In the genomic region with DNA sequence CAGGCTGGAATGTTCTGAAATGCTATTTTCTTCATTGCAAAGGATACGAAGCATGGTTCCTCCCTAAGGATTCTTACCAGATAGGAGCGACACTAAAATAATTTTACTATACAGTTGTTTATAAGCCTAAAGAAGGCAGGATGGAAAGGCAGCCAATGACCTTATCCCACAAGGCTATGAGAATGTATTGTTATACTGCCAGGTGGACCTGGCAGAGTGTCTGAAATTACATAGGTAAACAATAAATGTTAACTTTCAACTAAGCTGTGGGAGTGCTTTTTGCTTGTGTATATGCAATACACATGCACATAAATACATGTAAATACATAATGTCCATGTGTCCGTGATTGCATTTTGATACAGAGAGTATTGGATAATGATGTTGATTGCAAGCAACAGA, we compare ENCODE assay signal across 12 cellular contexts.
DNase-seq lines count a peak whose midpoint lies in the region; ATAC-seq and TF ChIP-seq lines count a peak whose summit lies in the region.
"Had no signal": no experiment of that assay in that cellular context is flagged by ENCODE, and none has a peak within 500 bp of the region (broad histone marks: within the 10 kb centered on the region; RNA-seq: fewer than 3 reads in every experiment).

No MANE protein-coding gene starts in this region.

- H3K27me3 ChIP-seq in PC-3 (ENCODE audit: low read length) (no peaks in the 10 kb centered on the region), stomach (no peaks in the 10 kb centered on the region), vagina (no peaks in the 10 kb centered on the region)

- CTCF ChIA-PET in PC-3 (lab: Charles Lee) = no interaction called here

- H2AFZ ChIP-seq in PC-3 (ENCODE audit: low read length) = no peak overlapping the region

- no peaks in the 10 kb centered on the region for H3K79me2 ChIP-seq in PC-3 (ENCODE audit: low read length)

- ATAC-seq in PC-3 = peak; percentile 59; the same call in 1 of the 2 replicates

- TF ChIP-seq POLR2A in stomach (IDR thresholded peaks at IDR 0.05) (no peak), vagina (IDR thresholded peaks at IDR 0.05) (no peak)

- no peak overlapping the region for H3K4me2 ChIP-seq in PC-3 (ENCODE audit: low read length)

- H3K4me1 ChIP-seq in PC-3 (ENCODE audit: insufficient read depth, low read length) = no peaks in the 10 kb centered on the region
- no peaks in the 10 kb centered on the region for H3K4me1 ChIP-seq in stomach
- no peaks in the 10 kb centered on the region for H3K4me1 ChIP-seq in vagina

- no TSS peak for BruUV-seq in PC-3 (replicated peaks; lab: Mats Ljungman, UMichigan)

- whole genome bisulfite sequencing in stomach, 5 donors = 29 to 63% (median 44%) methylated on average over 3 of the region's 3 CpGs

- no peak overlapping the region for H3K4me3 ChIP-seq in LNCaP clone FGC (ENCODE audit: low read depth, low read length)
- H3K4me3 ChIP-seq in PC-3 (ENCODE audit: low read length) = no peak overlapping the region
- no peak overlapping the region for H3K4me3 ChIP-seq in stomach
- H3K4me3 ChIP-seq in vagina = no peak overlapping the region

- intact Hi-C loops in PC-3 (cut with micrococcal nuclease) = no loop called here
- intact Hi-C loops in stomach (cut with DNase I; ENCODE audit: low total_unique reads) = no loop called here
- intact Hi-C loops in vagina (cut with DNase I) = no loop called here

- H4K20me1 ChIP-seq in PC-3 (ENCODE audit: low read length) = no peaks in the 10 kb centered on the region

- H3K36me3 ChIP-seq in PC-3 (ENCODE audit: low read depth, low read length) (no peaks in the 10 kb centered on the region), stomach (no peaks in the 10 kb centered on the region), vagina (no peaks in the 10 kb centered on the region)

- H3F3A ChIP-seq in PC-3 (ENCODE audit: low read length, unreplicated experiment) = no peaks in the 10 kb centered on the region

- no peak overlapping the region for H3K9ac ChIP-seq in PC-3 (ENCODE audit: low read length)

- no peaks in the 10 kb centered on the region for H3K9me2 ChIP-seq in PC-3 (replicated peaks; ENCODE audit: low read length)

- TF ChIP-seq CTCF in C4-2B (conservative IDR thresholded peaks at IDR 0.05) = no peak
- TF ChIP-seq CTCF in LNCaP clone FGC (IDR thresholded peaks at IDR 0.05; ENCODE audit: control insufficient read depth, extremely low read depth, insufficient read depth) = no peak
- TF ChIP-seq CTCF in PC-3 (conservative IDR thresholded peaks at IDR 0.05; ENCODE audit: low read depth, low read length) = no peak
- TF ChIP-seq CTCF in stomach (IDR thresholded peaks at IDR 0.05) = no peak
- no peak for TF ChIP-seq CTCF in vagina (IDR thresholded peaks at IDR 0.05)

- TF ChIP-seq EP300 in stomach (IDR thresholded peaks at IDR 0.05) = no peak

- POLR2A ChIA-PET in PC-3 (lab: Charles Lee; ENCODE audit: unreplicated experiment) = no interaction called here

- DNase-seq in NCI-H2029 (lab: John Stamatoyannopoulos, UW) (peak; percentile 18), NCI-H2029 treated with DMSO at 0.1 percent for 48 hours (lab: John Stamatoyannopoulos, UW) (no peak), LNCaP clone FGC (ENCODE audit: low read depth) (peak; percentile 90), PC-3 (peak; percentile 18), stomach (no peak), DMS 273 treated with DMSO at 0.1 percent for 48 hours (lab: John Stamatoyannopoulos, UW) (no peak), vagina (ENCODE audit: extremely low spot score in 2 of 2) (no peak)
- DNase-seq: DMS153, HCEC 1CT, HFFc6 had no signal

- H3K27ac ChIP-seq in C4-2B (peak overlapping the region; percentile 40; the same call in 1 of the 2 replicates), PC-3 (ENCODE audit: low read length) (no peak overlapping the region), stomach (no peak overlapping the region), vagina (no peak overlapping the region)
- H3K27ac ChIP-seq: 22Rv1 had no signal

- H3K9me3 ChIP-seq in PC-3 (ENCODE audit: low read length) = no peaks in the 10 kb centered on the region
- H3K9me3 ChIP-seq in stomach = no peaks in the 10 kb centered on the region
- H3K9me3 ChIP-seq in vagina = no peaks in the 10 kb centered on the region

Comparison
In these comparisons a context has a peak if more than half of its experiments do, and no peak if none do; other contexts are left out.
1. DNase-seq: peak in NCI-H2029 (single experiment), LNCaP clone FGC (single experiment) and PC-3 (single experiment); none in NCI-H2029 treated with DMSO at 0.1 percent for 48 hours (single experiment), stomach (single experiment), DMS 273 treated with DMSO at 0.1 percent for 48 hours (single experiment) and vagina (0 of 2).